Comparison of ENCODE assay signal across 8 cellular contexts in the genomic region with DNA sequence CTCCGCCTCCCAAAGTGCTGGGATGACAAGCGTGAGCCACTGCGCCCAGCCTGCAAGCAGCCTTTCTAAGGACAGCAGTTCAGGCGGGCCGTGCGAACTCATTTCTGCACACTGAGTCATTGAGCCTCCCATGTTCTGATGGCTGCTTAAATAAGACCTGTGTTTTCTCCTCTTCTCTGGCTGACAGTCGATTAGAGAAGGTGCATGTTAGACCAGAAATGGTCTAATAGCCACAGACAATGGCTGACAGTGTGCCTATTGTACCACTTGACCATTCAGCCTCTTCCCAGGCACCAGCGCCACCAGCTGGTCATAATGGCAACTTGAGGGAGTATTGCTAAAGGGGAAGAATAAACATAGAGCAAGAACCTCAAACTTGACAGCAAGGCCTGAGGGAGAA. TPM values are rescaled to one million over a fixed set of nuclear protein-coding genes. Genes with fewer than 3 reads are reported as not detected.
DNase-seq lines count a peak whose midpoint lies in the region; ATAC-seq and TF ChIP-seq lines count a peak whose summit lies in the region.

No MANE protein-coding gene starts in this region.

- H3K9me3 ChIP-seq in osteoblast (ENCODE audit: low read depth, low read length), result no peaks in the 10 kb centered on the region

- H3K4me2 ChIP-seq in osteoblast (ENCODE audit: insufficient read depth, low read length), result no peak overlapping the region

- no peaks in the 10 kb centered on the region for H4K20me1 ChIP-seq in osteoblast (ENCODE audit: insufficient read depth, low read length)

- no peaks in the 10 kb centered on the region for H3K36me3 Mint-ChIP-seq in natural killer cell
- H3K36me3 Mint-ChIP-seq in natural killer cell treated with Interleukin-12 subunit alpha and Interleukin-12 subunit beta and Interleukin-15 and Interleukin-18, amount 100 ng/mL, for 72 hours, result no peaks in the 10 kb centered on the region

- DNase-seq in natural killer cell (no peak), HuH-7 (ENCODE audit: low spot score) (peak; percentile 71), SKM-1 treated with dmso at 0.1 percent for 144 hours (lab: John Stamatoyannopoulos, UW; ENCODE audit: unreplicated experiment) (peak; percentile 36), fibroblast of gingiva (ENCODE audit: low read depth) (peak; percentile 17), osteoblast (ENCODE audit: insufficient read length, low spot score, missing footprints) (no peak), DMS79 (lab: John Stamatoyannopoulos, UW) (no peak)
- DNase-seq in natural killer cell treated with Interleukin-12 subunit alpha and Interleukin-12 subunit beta and Interleukin-15 and Interleukin-18, amount 100 ng/mL, for 72 hours (ENCODE audit: low spot score), result no peak
- DNase-seq in activated CD8-positive, alpha-beta memory T cell treated with anti-CD3 and anti-CD28 coated beads, Interleukin-2, amount 50 U/mL, for 4 hours, result no peak

- no peak overlapping the region for H3K4me3 Mint-ChIP-seq in natural killer cell
- H3K4me3 Mint-ChIP-seq in natural killer cell treated with Interleukin-12 subunit alpha and Interleukin-12 subunit beta and Interleukin-15 and Interleukin-18, amount 100 ng/mL, for 72 hours, result no peak overlapping the region

- H3K36me3 ChIP-seq in osteoblast (ENCODE audit: insufficient read depth, low read length), result no peaks in the 10 kb centered on the region

- H3K4me3 ChIP-seq in osteoblast (ENCODE audit: insufficient read depth, low read length), result no peak overlapping the region

- no peaks in the 10 kb centered on the region for H3K27me3 Mint-ChIP-seq in natural killer cell (ENCODE audit: low read depth in 2 of 2)
- no peaks in the 10 kb centered on the region for H3K27me3 Mint-ChIP-seq in natural killer cell treated with Interleukin-12 subunit alpha and Interleukin-12 subunit beta and Interleukin-15 and Interleukin-18, amount 100 ng/mL, for 72 hours

- no peaks in the 10 kb centered on the region for H3K9me3 Mint-ChIP-seq in natural killer cell
- no peaks in the 10 kb centered on the region for H3K9me3 Mint-ChIP-seq in natural killer cell treated with Interleukin-12 subunit alpha and Interleukin-12 subunit beta and Interleukin-15 and Interleukin-18, amount 100 ng/mL, for 72 hours

- TF ChIP-seq CTCF in natural killer cell (IDR thresholded peaks at IDR 0.05), result peak; percentile 11
- TF ChIP-seq CTCF in osteoblast (IDR thresholded peaks at IDR 0.05; ENCODE audit: extremely low read depth, low read depth, low read length), result peak; percentile 56

- no peaks in the 10 kb centered on the region for H3K27me3 ChIP-seq in osteoblast (ENCODE audit: insufficient read depth, low read length)

- H3K27ac ChIP-seq in osteoblast (ENCODE audit: low read depth, low read length), result no peak overlapping the region

- H3K4me1 ChIP-seq in osteoblast (ENCODE audit: insufficient read depth, low read length), result peaks cover 11% of the 10 kb centered on the region

- H3K79me2 ChIP-seq in osteoblast (ENCODE audit: insufficient read depth, low read length), result no peaks in the 10 kb centered on the region

- intact Hi-C loops in natural killer cell (cut with micrococcal nuclease), result no loop called here

- ATAC-seq in natural killer cell, result no peak
- ATAC-seq in natural killer cell treated with Interleukin-12 subunit alpha and Interleukin-12 subunit beta and Interleukin-15 and Interleukin-18, amount 100 ng/mL, for 72 hours, result no peak

- H2AFZ ChIP-seq in osteoblast (ENCODE audit: low read length), result no peak overlapping the region

- H3K4me1 Mint-ChIP-seq in natural killer cell, result peaks cover 13 to 20% of the 10 kb centered on the region in 2 donors
- peaks cover 0 to 20% of the 10 kb centered on the region in 2 donors for H3K4me1 Mint-ChIP-seq in natural killer cell treated with Interleukin-12 subunit alpha and Interleukin-12 subunit beta and Interleukin-15 and Interleukin-18, amount 100 ng/mL, for 72 hours (ENCODE audit: low read depth in 2 of 2)

- H3K27ac Mint-ChIP-seq in natural killer cell, result peak overlapping the region in 1 of 2 donors; percentile 53
- H3K27ac Mint-ChIP-seq in natural killer cell treated with Interleukin-12 subunit alpha and Interleukin-12 subunit beta and Interleukin-15 and Interleukin-18, amount 100 ng/mL, for 72 hours, result peak overlapping the region in 1 of 2 donors; percentile 74

RNA-seq across cellular contexts. Expression of a gene that starts 6.2 kb away (rescaled TPM):
- not detected for total RNA-seq in natural killer cell
- not detected for total RNA-seq in natural killer cell treated with Interleukin-12 subunit alpha and Interleukin-12 subunit beta and Interleukin-15 and Interleukin-18, amount 100 ng/mL, for 72 hours
- total RNA-seq in osteoblast, result not detected in 2 replicates

RNA-seq across cellular contexts. Expression of a gene that starts 7.0 kb away (rescaled TPM):
- total RNA-seq in natural killer cell, result not detected
- total RNA-seq in natural killer cell treated with Interleukin-12 subunit alpha and Interleukin-12 subunit beta and Interleukin-15 and Interleukin-18, amount 100 ng/mL, for 72 hours, result not detected
- total RNA-seq in osteoblast, result 0.59 TPM in 1 of 2 replicates, not detected in the other

RNA-seq across cellular contexts. Expression of a gene that starts 25.2 kb away (rescaled TPM):
- total RNA-seq in natural killer cell (10 to 100 TPM; 22.8 to 23.9 (median 22.9) TPM), osteoblast (9.4 and 14.1 TPM in 2 replicates)
- total RNA-seq in natural killer cell treated with Interleukin-12 subunit alpha and Interleukin-12 subunit beta and Interleukin-15 and Interleukin-18, amount 100 ng/mL, for 72 hours, result 10 to 100 TPM; 12.4 to 16.6 TPM

RNA-seq across cellular contexts. Expression of a gene that starts 44.4 kb away (rescaled TPM):
- total RNA-seq in natural killer cell, result not detected
- total RNA-seq in natural killer cell treated with Interleukin-12 subunit alpha and Interleukin-12 subunit beta and Interleukin-15 and Interleukin-18, amount 100 ng/mL, for 72 hours, result not detected
- total RNA-seq in osteoblast, result not detected in 2 replicates

Comparison
In these comparisons a context has a peak if more than half of its experiments do, and no peak if none do; other contexts are left out.
1. DNase-seq: peak in HuH-7 (single experiment), SKM-1 treated with dmso at 0.1 percent for 144 hours (single experiment) and fibroblast of gingiva (single experiment); none in natural killer cell (single experiment), natural killer cell treated with Interleukin-12 subunit alpha and Interleukin-12 subunit beta and Interleukin-15 and Interleukin-18, amount 100 ng/mL, for 72 hours (single experiment), osteoblast (single experiment), activated CD8-positive, alpha-beta memory T cell treated with anti-CD3 and anti-CD28 coated beads, Interleukin-2, amount 50 U/mL, for 4 hours (single experiment) and DMS79 (single experiment).